Comparison of ENCODE assay signal across 16 cellular contexts in genomic region chr2:195763866-195764265, GRCh38.
"Had no signal": no experiment of that assay in that cellular context is flagged by ENCODE, and none has a peak within 500 bp of the region (broad histone marks: within the 10 kb centered on the region; RNA-seq: fewer than 3 reads in every experiment).

No MANE protein-coding gene starts in this region.

- H3K27me3 ChIP-seq: foreskin keratinocyte, stomach, transverse colon had no signal

- H3K4me3 ChIP-seq: left ventricle myocardium inferior, lower lobe of right lung, stomach, thoracic aorta, transverse colon had no signal

- H3K27ac ChIP-seq: foreskin keratinocyte, left ventricle myocardium inferior, lower lobe of right lung, stomach, thoracic aorta, transverse colon had no signal

- FAIRE-seq: endometrium had no signal

- H3K36me3 ChIP-seq: left ventricle myocardium inferior, lower lobe of right lung, stomach, thoracic aorta, transverse colon had no signal

- H3K9me3 ChIP-seq: transverse colon had no signal

- DNase-seq: effector memory CD4-positive, alpha-beta T cell; foreskin keratinocyte; immature natural killer cell; kidney; left cardiac atrium; left ventricle myocardium inferior; lower lobe of right lung; natural killer cell; posterior cingulate gyrus; stimulated activated CD4-positive, alpha-beta T cell treated with anti-CD3 and anti-CD28 coated beads, Interleukin-2, amount 100 ng/mL, for 24 hours; stimulated activated naive CD4-positive, alpha-beta T cell; stomach; substantia nigra; transverse colon had no signal

- H3K4me1 ChIP-seq: foreskin keratinocyte, left ventricle myocardium inferior, lower lobe of right lung, stomach, transverse colon had no signal
